9 cellular contexts compared by ENCODE assay signal in genomic region chr16:180101-180920, GRCh38. TPM values are rescaled to one million over a fixed set of nuclear protein-coding genes. Genes with fewer than 3 reads are reported as not detected.
DNase-seq lines count a peak whose midpoint lies in the region; ATAC-seq and TF ChIP-seq lines count a peak whose summit lies in the region.
"Had no signal": no experiment of that assay in that cellular context is flagged by ENCODE, and none has a peak within 500 bp of the region (broad histone marks: within the 10 kb centered on the region; RNA-seq: fewer than 3 reads in every experiment).

TSS of gene HBQ1 (plus strand) at chr16:180459. CDS start at chr16:180487, 28 bp downstream.

- H3K27ac Mint-ChIP-seq in Calu3 (ENCODE audit: unreplicated experiment), result no peak within 1 kb of the TSS

- peaks cover 37% of the 10 kb centered on the region for H3K36me3 Mint-ChIP-seq in Calu3 (ENCODE audit: insufficient read depth, unreplicated experiment)

- intact Hi-C loops in Calu3 (cut with micrococcal nuclease; ENCODE audit: unreplicated experiment), result loop anchor here (2.0 kb wide), 1 partner anchor 64 kb away; no protein-coding TSS in a partner anchor
- intact Hi-C loops in sigmoid colon (cut with DNase I), result no loop called here

- H3K27ac ChIP-seq in cardiac muscle cell (no peak within 1 kb of the TSS), sigmoid colon (no peak within 1 kb of the TSS)

- CTCF ChIA-PET in Calu3 (lab: Charles Lee), result interaction anchor here (0.6 kb wide), 1 partner anchor 74 kb away, joined by 7 read pairs; no protein-coding TSS in a partner anchor

- H3K36me3 ChIP-seq in cardiac muscle cell (no peaks in the 10 kb centered on the region), sigmoid colon (no peaks in the 10 kb centered on the region)

- no peak for TF ChIP-seq POLR2A in sigmoid colon (IDR thresholded peaks at IDR 0.05)

- ATAC-seq in HG03520 (IDR thresholded peaks at IDR 0.05; ENCODE audit: unreplicated experiment) (no peak), GM18870 (IDR thresholded peaks at IDR 0.05; ENCODE audit: unreplicated experiment) (no peak)

- H3K4me1 ChIP-seq in cardiac muscle cell (ENCODE audit: low read depth) (no peaks in the 10 kb centered on the region), sigmoid colon (peaks cover 0 to 22% (median 19%) of the 10 kb centered on the region in 4 donors)

- DNase-seq in Calu3 (no peak), cardiac muscle cell (ENCODE audit: low read depth in 1 of 2, low spot score in 1 of 2) (peak; percentile 45 to 82), sigmoid colon (no peak), middle frontal gyrus (ENCODE audit: extremely low spot score, low spot score) (no peak)
- no peak for DNase-seq in Jurkat, Clone E6-1 (ENCODE audit: low read depth, low spot score)
- peak; percentile 57 to 74 for DNase-seq in activated T-cell treated with anti-CD3 and anti-CD28 coated beads, Interleukin-2, amount 50 U/mL, for 48 hours

- H3K9me3 Mint-ChIP-seq in Calu3 (ENCODE audit: low read depth, unreplicated experiment), result no peaks in the 10 kb centered on the region

- TF ChIP-seq CTCF in Calu3 (IDR thresholded peaks at IDR 0.05; ENCODE audit: unreplicated experiment), result no peak
- TF ChIP-seq CTCF in cardiac muscle cell (IDR thresholded peaks at IDR 0.05; ENCODE audit: low read depth, low read length), result peak; percentile 45
- peak in 1 of 4 experiments; percentile 28 for TF ChIP-seq CTCF in sigmoid colon (IDR thresholded peaks at IDR 0.05)

- peak within 1 kb of the TSS; percentile 32 for H3K4me3 Mint-ChIP-seq in Calu3 (ENCODE audit: low read depth, unreplicated experiment)

- peaks cover 44% of the 10 kb centered on the region for H3K27me3 ChIP-seq in cardiac muscle cell
- peaks cover 37 to 53% (median 45%) of the 10 kb centered on the region in 3 donors for H3K27me3 ChIP-seq in sigmoid colon

- no peak for TF ChIP-seq EP300 in sigmoid colon (IDR thresholded peaks at IDR 0.05)

- H3K4me3 ChIP-seq in Jurkat, Clone E6-1 (ENCODE audit: low read length), result peak within 1 kb of the TSS; percentile 40
- H3K4me3 ChIP-seq in cardiac muscle cell (peak within 1 kb of the TSS; percentile 17), sigmoid colon (peak within 1 kb of the TSS in 3 of 4 donors; percentile 16 to 36 (median 30))

- no peaks in the 10 kb centered on the region for H3K4me1 Mint-ChIP-seq in Calu3 (ENCODE audit: low read depth, unreplicated experiment)

- WGBS in sigmoid colon, 2 donors, result 7% methylated on average over 83 of the region's 83 CpGs

- H3K27me3 Mint-ChIP-seq in Calu3 (ENCODE audit: unreplicated experiment), result peaks cover 27% of the 10 kb centered on the region

- BruUV-seq in Calu3 (replicated peaks; lab: Mats Ljungman, UMichigan), result no TSS peak

- H3K9me3 ChIP-seq in cardiac muscle cell (ENCODE audit: low read depth) (no peaks in the 10 kb centered on the region), sigmoid colon (no peaks in the 10 kb centered on the region)

RNA-seq across cellular contexts. Expression of gene HBQ1, which starts in this region (rescaled TPM):
- total RNA-seq in Calu3 (2022), result not detected in 2 replicates
- 21.0 TPM for polyA plus RNA-seq in Jurkat, Clone E6-1 (2012; ENCODE audit: insufficient read depth, insufficient read length)
- total RNA-seq in cardiac muscle cell, result 2.0 and 3.7 TPM in 2 replicates
- polyA plus RNA-seq in cardiac muscle cell, result 0.76 and 4.0 TPM in 2 replicates
- not detected for total RNA-seq in sigmoid colon
- polyA plus RNA-seq in sigmoid colon, result under 1 TPM in 1 of 3 donors, not detected in 2; 0.19 TPM
- total RNA-seq: M059J had no signal

Comparison
In these comparisons a context has a peak if more than half of its experiments do, and no peak if none do; other contexts are left out.
1. DNase-seq: peak in activated T-cell treated with anti-CD3 and anti-CD28 coated beads, Interleukin-2, amount 50 U/mL, for 48 hours (2 of 2) and cardiac muscle cell (2 of 2); none in Calu3 (single experiment), Jurkat, Clone E6-1 (single experiment), sigmoid colon (single experiment) and middle frontal gyrus (single experiment).
2. Peak in every context shown above with its lines, with median percentiles within 50 percentile points of each other: H3K4me3 ChIP-seq.